8 cellular contexts compared by ENCODE assay signal in the genomic region with DNA sequence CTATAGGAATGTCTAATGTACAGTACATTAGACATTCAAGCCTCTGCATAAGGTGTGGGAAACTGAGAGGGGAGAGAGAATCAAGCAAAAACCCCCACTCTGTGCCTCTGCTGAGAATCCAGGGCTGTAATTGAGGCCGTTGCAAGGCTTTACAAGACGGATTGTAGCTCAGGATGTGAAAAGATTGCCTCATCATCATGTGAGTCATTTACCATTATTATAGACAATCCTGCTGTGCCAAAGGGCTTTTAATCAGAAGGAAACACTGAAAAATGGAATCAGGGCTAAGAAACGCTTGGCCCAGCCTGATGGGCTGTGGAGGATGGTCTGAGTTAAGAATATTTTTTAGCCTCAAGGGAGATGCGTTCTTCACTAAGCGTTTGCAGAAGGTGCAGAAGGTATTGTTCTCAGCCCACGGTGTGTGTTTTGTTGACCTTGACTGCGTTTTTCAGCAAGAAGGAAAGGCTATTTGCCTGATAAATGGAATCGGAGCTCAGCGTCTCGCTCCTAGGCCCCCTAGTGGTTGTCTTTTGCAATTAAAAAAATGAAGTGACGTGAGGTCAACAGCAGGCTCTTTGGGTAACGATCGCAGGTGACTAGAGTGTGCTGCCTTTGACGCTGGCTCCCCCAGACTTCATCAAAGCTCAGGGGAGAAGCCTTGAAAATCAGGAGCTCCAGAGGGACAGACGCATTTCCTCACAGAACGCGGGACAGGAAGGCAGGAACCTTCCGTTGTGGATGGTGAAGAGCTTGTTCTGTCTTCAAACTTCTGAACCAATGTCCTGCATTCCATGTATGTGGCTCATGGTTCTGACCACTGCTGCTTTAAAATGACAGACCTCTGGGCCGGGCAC. TPM values are rescaled to one million over a fixed set of nuclear protein-coding genes. Genes with fewer than 3 reads are reported as not detected.
DNase-seq lines count a peak whose midpoint lies in the region; ATAC-seq and TF ChIP-seq lines count a peak whose summit lies in the region.

No MANE protein-coding gene starts in this region.

- TF ChIP-seq POLR2A in gastroesophageal sphincter (IDR thresholded peaks at IDR 0.05), result no peak

- H3K27me3 Mint-ChIP-seq in activated T-helper 17 cell treated with anti-CD3 and anti-CD28 coated beads, Interleukin-2, amount 50 U/mL, for 72 hours, result no peaks in the 10 kb centered on the region

- H3K27ac Mint-ChIP-seq in activated T-helper 17 cell treated with anti-CD3 and anti-CD28 coated beads, Interleukin-2, amount 50 U/mL, for 72 hours, result peak overlapping the region; percentile 100

- ATAC-seq in GM21367 (IDR thresholded peaks at IDR 0.05; ENCODE audit: unreplicated experiment) (peak; percentile 51), gastroesophageal sphincter (peak; percentile 91), HG03039 (IDR thresholded peaks at IDR 0.05; ENCODE audit: unreplicated experiment) (no peak)
- peak; percentile 84 for ATAC-seq in activated T-helper 17 cell treated with anti-CD3 and anti-CD28 coated beads, Interleukin-2, amount 50 U/mL, for 72 hours (replicated peaks)

- WGBS in gastroesophageal sphincter (ENCODE audit: low coverage in 1 of 2), 2 donors, result 0 to 2% methylated on average over 9 to 11 of the region's 19 CpGs

- H3K9me3 ChIP-seq in BLaER1 (no peaks in the 10 kb centered on the region), Karpas-422 (ENCODE audit: low read length) (no peaks in the 10 kb centered on the region), gastroesophageal sphincter (no peaks in the 10 kb centered on the region), parathyroid adenoma (ENCODE audit: control insufficient read depth, low read length) (no peaks in the 10 kb centered on the region)

- H3K4me3 Mint-ChIP-seq in activated T-helper 17 cell treated with anti-CD3 and anti-CD28 coated beads, Interleukin-2, amount 50 U/mL, for 72 hours, result peak overlapping the region; percentile 91

- H3K4me1 Mint-ChIP-seq in activated T-helper 17 cell treated with anti-CD3 and anti-CD28 coated beads, Interleukin-2, amount 50 U/mL, for 72 hours, result peaks cover 27% of the 10 kb centered on the region

- no peaks in the 10 kb centered on the region for H3K27me3 ChIP-seq in BLaER1
- H3K27me3 ChIP-seq in Karpas-422 (ENCODE audit: low read length), result no peaks in the 10 kb centered on the region
- H3K27me3 ChIP-seq in gastroesophageal sphincter, result no peaks in the 10 kb centered on the region
- no peaks in the 10 kb centered on the region for H3K27me3 ChIP-seq in parathyroid adenoma (ENCODE audit: control insufficient read depth, insufficient read depth, low read length)

- no peaks in the 10 kb centered on the region for H3K36me3 ChIP-seq in BLaER1
- no peaks in the 10 kb centered on the region for H3K36me3 ChIP-seq in Karpas-422 (ENCODE audit: insufficient read depth, low read length)
- no peaks in the 10 kb centered on the region for H3K36me3 ChIP-seq in gastroesophageal sphincter
- H3K36me3 ChIP-seq in parathyroid adenoma (ENCODE audit: control insufficient read depth, insufficient read depth, low read length), result no peaks in the 10 kb centered on the region

- H3K4me3 ChIP-seq in BLaER1 (peak overlapping the region; percentile 35), Karpas-422 (ENCODE audit: low read length) (peak overlapping the region; percentile 65), gastroesophageal sphincter (peak overlapping the region in 1 of 2 donors; percentile 39), parathyroid adenoma (ENCODE audit: low read depth, low read length) (peak overlapping the region; percentile 29)

- H3K36me3 Mint-ChIP-seq in activated T-helper 17 cell treated with anti-CD3 and anti-CD28 coated beads, Interleukin-2, amount 50 U/mL, for 72 hours (ENCODE audit: low read depth), result peaks cover 5% of the 10 kb centered on the region

- DNase-seq in Karpas-422 (peak; percentile 94), NCI-H1105 (lab: John Stamatoyannopoulos, UW) (no peak)

- H3K79me2 ChIP-seq in Karpas-422 (ENCODE audit: low read length) (no peaks in the 10 kb centered on the region), parathyroid adenoma (no peaks in the 10 kb centered on the region)

- H3K9ac ChIP-seq in BLaER1 (peak overlapping the region; percentile 44; the same call in 1 of the 2 replicates), Karpas-422 (ENCODE audit: low read length) (peak overlapping the region; percentile 75), parathyroid adenoma (no peak overlapping the region)

- H4K20me1 ChIP-seq in BLaER1 (no peaks in the 10 kb centered on the region), Karpas-422 (ENCODE audit: insufficient read depth, low read depth, low read length) (no peaks in the 10 kb centered on the region)

- no peak for TF ChIP-seq EP300 in gastroesophageal sphincter (IDR thresholded peaks at IDR 0.05)

- no peaks in the 10 kb centered on the region for H3K9me2 ChIP-seq in Karpas-422 (replicated peaks; ENCODE audit: insufficient read depth, low read length)

- H2AFZ ChIP-seq in Karpas-422 (ENCODE audit: low read length) (peak overlapping the region; percentile 98), parathyroid adenoma (peak overlapping the region; percentile 87)

- H3K4me1 ChIP-seq in BLaER1, result peaks cover 32% of the 10 kb centered on the region
- peaks cover 34% of the 10 kb centered on the region for H3K4me1 ChIP-seq in Karpas-422 (ENCODE audit: low read length)
- H3K4me1 ChIP-seq in gastroesophageal sphincter, result peaks cover 0 to 23% (median 1%) of the 10 kb centered on the region in 3 donors
- H3K4me1 ChIP-seq in parathyroid adenoma, result peaks cover 8% of the 10 kb centered on the region

- H3K27ac ChIP-seq in BLaER1 (peak overlapping the region; percentile 28; the same call in 1 of the 2 replicates), Karpas-422 (ENCODE audit: low read length) (peak overlapping the region; percentile 92), gastroesophageal sphincter (peak overlapping the region; percentile 9 to 85 (median 81)), parathyroid adenoma (peak overlapping the region; percentile 79)

- peak overlapping the region; percentile 66 for H3K4me2 ChIP-seq in BLaER1
- H3K4me2 ChIP-seq in Karpas-422 (ENCODE audit: low read depth, low read length, poor library complexity, severe bottlenecking), result peak overlapping the region; percentile 92
- peak overlapping the region; percentile 59 for H3K4me2 ChIP-seq in parathyroid adenoma (ENCODE audit: low read length)

- TF ChIP-seq CTCF in gastroesophageal sphincter (IDR thresholded peaks at IDR 0.05) (peak; percentile 60 to 83 (median 70)), parathyroid adenoma (IDR thresholded peaks at IDR 0.05) (peak; percentile 72)

- no peaks in the 10 kb centered on the region for H3K9me3 Mint-ChIP-seq in activated T-helper 17 cell treated with anti-CD3 and anti-CD28 coated beads, Interleukin-2, amount 50 U/mL, for 72 hours

RNA-seq across cellular contexts. Expression of a gene that starts 18.1 kb away (rescaled TPM):
- total RNA-seq in Karpas-422 (2014; rRNA removed; shearing (Covaris generic); ENCODE audit: low replicate concordance), result 0.15 and 0.25 TPM in 2 replicates
- total RNA-seq in activated T-helper 17 cell treated with anti-CD3 and anti-CD28 coated beads, Interleukin-2, amount 50 U/mL, for 72 hours, result not detected
- not detected for total RNA-seq in gastroesophageal sphincter

Comparison
In these comparisons a context has a peak if more than half of its experiments do, and no peak if none do; other contexts are left out.
1. H3K27ac ChIP-seq: peak in every context shown above with its lines; median percentile 92 in Karpas-422; 81 in gastroesophageal sphincter; 79 in parathyroid adenoma; 28 in BLaER1.